In genomic region chr5:135822286-135822685, GRCh38 we compare ENCODE assay signal across 29 cellular contexts. TPM values are rescaled to one million over a fixed set of nuclear protein-coding genes. Genes with fewer than 3 reads are reported as not detected.
"Had no signal": no experiment of that assay in that cellular context is flagged by ENCODE, and none has a peak within 500 bp of the region (broad histone marks: within the 10 kb centered on the region; RNA-seq: fewer than 3 reads in every experiment).

No MANE protein-coding gene starts in this region.

- H3K9me3 ChIP-seq: left lung, lower lobe of right lung, neutrophil, ovary, prostate gland, sigmoid colon, stomach, thyroid gland, upper lobe of left lung had no signal

- H3K4me3 ChIP-seq: left lung, lower lobe of right lung, ovary, prostate gland, sigmoid colon, stomach, thyroid gland, upper lobe of left lung had no signal

- H3K27me3 ChIP-seq: left lung, ovary, sigmoid colon, stomach, thyroid gland, upper lobe of left lung had no signal

- ATAC-seq: activated CD8-positive, alpha-beta T cell treated with anti-CD3 and anti-CD28 coated beads for 36 hours; activated T-cell treated with anti-CD3 and anti-CD28 coated beads, Interleukin-2, amount 50 U/mL, for 4 hours; activated T-helper 17 cell treated with anti-CD3 and anti-CD28 coated beads, Interleukin-2, amount 50 U/mL, for 72 hours; left lung; lower lobe of right lung; stimulated activated effector memory CD8-positive, alpha-beta T cell treated with anti-CD3 and anti-CD28 coated beads, Interleukin-12 subunit alpha, Interleukin-12 subunit beta, amount 100 ng/mL, for 72 hours; T-helper 17 cell had no signal

- FAIRE-seq: frontal cortex, islet of Langerhans, small intestine had no signal

- H3K27ac ChIP-seq: left lung, lower lobe of right lung, neutrophil, ovary, prostate gland, sigmoid colon, stomach, thyroid gland, upper lobe of left lung had no signal

- H3K4me1 ChIP-seq: left lung, lower lobe of right lung, prostate gland, sigmoid colon, stomach, thyroid gland, upper lobe of left lung had no signal

- DNase-seq: activated CD4-positive, alpha-beta T cell treated with anti-CD3 and anti-CD28 coated beads for 1 hour; activated CD4-positive, alpha-beta T cell treated with anti-CD3 and anti-CD28 coated beads, Interleukin-2, amount 50 U/mL, for 1 hour; activated CD8-positive, alpha-beta T cell treated with anti-CD3 and anti-CD28 coated beads for 36 hours; activated gamma-delta T cell treated with Interleukin-2 at 50 U/mL for 16 hours; activated naive CD4-positive, alpha-beta T cell treated with anti-CD3 and anti-CD28 coated beads, Interleukin-2, amount 50 U/mL, for 16 hours; activated T-cell treated with anti-CD3 and anti-CD28 coated beads, Interleukin-2, amount 50 U/mL, for 4 hours; amygdala; central memory CD4-positive, alpha-beta T cell; effector CD8-positive, alpha-beta T cell; left lung; lower lobe of right lung; mesenchymal stem cell; ovary; retina; sigmoid colon; small intestine; stimulated activated CD4-positive, alpha-beta T cell treated with anti-CD3 and anti-CD28 coated beads, Interleukin-4, amount 100 ng/mL, for 24 hours; stomach; T-helper 17 cell; thyroid gland; upper lobe of left lung had no signal

- H3K36me3 ChIP-seq: left lung, lower lobe of right lung, neutrophil, ovary, prostate gland, sigmoid colon, stomach, thyroid gland, upper lobe of left lung had no signal

RNA-seq across cellular contexts. Expression of gene SLC25A48, which starts 12.2 kb away (rescaled TPM):
- total RNA-seq: activated CD8-positive, alpha-beta T cell treated with anti-CD3 and anti-CD28 coated beads for 36 hours; activated T-cell treated with anti-CD3 and anti-CD28 coated beads, Interleukin-2, amount 50 U/mL, for 4 hours; activated T-helper 17 cell treated with anti-CD3 and anti-CD28 coated beads, Interleukin-2, amount 50 U/mL, for 72 hours; dermis microvascular lymphatic vessel endothelial cell; epithelial cell of proximal tubule; sigmoid colon; T-helper 17 cell; upper lobe of left lung had no signal
- polyA plus RNA-seq: ovary had no signal
